Comparison of ENCODE assay signal across 15 cellular contexts in genomic region chr7:69710773-69711445, GRCh38.
A peak's percentile ranks its signal among the peaks of the same experiment; 100 is the strongest.
DNase-seq lines count a peak whose midpoint lies in the region; ATAC-seq and TF ChIP-seq lines count a peak whose summit lies in the region.
"Had no signal": no experiment of that assay in that cellular context is flagged by ENCODE, and none has a peak within 500 bp of the region (broad histone marks: within the 10 kb centered on the region; RNA-seq: fewer than 3 reads in every experiment).

No MANE protein-coding gene starts in this region.

- H3K14ac ChIP-seq in trophoblast cell (ENCODE audit: low read length): no peak overlapping the region

- H2AK5ac ChIP-seq in trophoblast cell (ENCODE audit: low read length): no peak overlapping the region

- H3K4me3 Mint-ChIP-seq in GM23338 (peak overlapping the region; percentile 32), brain (peak overlapping the region in 3 of 5 experiments; percentile 7 to 38 (median 7))
- H3K4me3 Mint-ChIP-seq: CD8-positive, alpha-beta memory T cell had no signal

- no peaks in the 10 kb centered on the region for H3K9me3 ChIP-seq in HUES64 (ENCODE audit: insufficient read depth, low read depth, low read length)
- H3K9me3 ChIP-seq in trophoblast cell (ENCODE audit: insufficient read depth, low read depth, low read length): no peaks in the 10 kb centered on the region
- H3K9me3 ChIP-seq: BLaER1, Caco-2 had no signal

- H3K23ac ChIP-seq in trophoblast cell (ENCODE audit: low read length): no peak overlapping the region

- no peaks in the 10 kb centered on the region for H3K9me3 Mint-ChIP-seq in GM23338
- H3K9me3 Mint-ChIP-seq in brain: no peaks in the 10 kb centered on the region
- H3K9me3 Mint-ChIP-seq: CD8-positive, alpha-beta memory T cell had no signal

- H3K4me1 Mint-ChIP-seq in GM23338 (peaks cover 47% of the 10 kb centered on the region), brain (peaks cover 65% of the 10 kb centered on the region)
- H3K4me1 Mint-ChIP-seq: CD8-positive, alpha-beta memory T cell had no signal

- H3K18ac ChIP-seq in trophoblast cell (ENCODE audit: low read length): no peak overlapping the region

- H3K4me2 ChIP-seq in GM23338 (peak overlapping the region; percentile 30), trophoblast cell (ENCODE audit: low read length) (no peak overlapping the region)
- H3K4me2 ChIP-seq: BLaER1 had no signal

- 27% methylated on average over 5 of the region's 5 CpGs for WGBS in HUES64
- no CpG with 5 or more reads among the region's 5 CpGs for WGBS in trophoblast cell (ENCODE audit: extremely low coverage, insufficient coverage, insufficient read length)

- H3K27ac Mint-ChIP-seq in GM23338 (peak overlapping the region; percentile 7), brain (peak overlapping the region in 2 of 5 experiments; percentile 10 to 26)
- H3K27ac Mint-ChIP-seq: CD8-positive, alpha-beta memory T cell had no signal

- peak; percentile 82 for ATAC-seq in GM23338
- no peak for ATAC-seq in HG03565 (IDR thresholded peaks at IDR 0.05; ENCODE audit: unreplicated experiment)

- peak; percentile 51 for DNase-seq in GM23338 (ENCODE audit: low spot score)
- DNase-seq in trophoblast cell: peak; percentile 54 to 86
- DNase-seq in iPS-NIHi7 (ENCODE audit: extremely low spot score): no peak
- no peak for DNase-seq in amniotic stem cell (lab: John Stamatoyannopoulos, UW)
- DNase-seq: 8988T; AML-193; Caco-2; CD8-positive, alpha-beta memory T cell; DND-41; GDM1; H7 had no signal

- no peaks in the 10 kb centered on the region for H4K20me1 ChIP-seq in GM23338 (replicated peaks; ENCODE audit: insufficient read depth)

- H3K4me3 ChIP-seq in GM23338: peak overlapping the region; percentile 2; the same call in 1 of the 2 replicates
- 0 out of 2 replicates have a peak overlapping the region, but pooled peaks have one; percentile 1 for H3K4me3 ChIP-seq in HUES64 (ENCODE audit: low read length)
- H3K4me3 ChIP-seq in trophoblast cell (ENCODE audit: low read depth, low read length): no peak overlapping the region
- H3K4me3 ChIP-seq: BLaER1 had no signal

- no peak overlapping the region for H2BK120ac ChIP-seq in trophoblast cell (ENCODE audit: insufficient read depth, low read length, poor library complexity)

- peaks cover under 1% of the 10 kb centered on the region; the same call in 1 of the 2 replicates for H3K9me2 ChIP-seq in GM23338 (ENCODE audit: insufficient read depth)

- H3K27me3 ChIP-seq in GM23338 (ENCODE audit: insufficient read depth) (no peaks in the 10 kb centered on the region), HUES64 (ENCODE audit: insufficient read depth, low read length) (no peaks in the 10 kb centered on the region), trophoblast cell (ENCODE audit: insufficient read depth, low read length) (no peaks in the 10 kb centered on the region)
- H3K27me3 ChIP-seq: BLaER1 had no signal

- no peaks in the 10 kb centered on the region for H3F3A ChIP-seq in GM23338 (replicated peaks; ENCODE audit: low read depth)

- H3K79me2 ChIP-seq in GM23338 (replicated peaks; ENCODE audit: insufficient read depth) (no peaks in the 10 kb centered on the region), trophoblast cell (ENCODE audit: control insufficient read depth, insufficient read depth, low read length, poor library complexity) (no peaks in the 10 kb centered on the region)

- no peak overlapping the region for H2BK12ac ChIP-seq in trophoblast cell (ENCODE audit: low read length)

- TF ChIP-seq CTCF in GM23338 (conservative IDR thresholded peaks at IDR 0.05; ENCODE audit: low read depth in 2 of 2) (0 out of 4 replicates have a peak, but pooled peaks of 1 of the 2 experiments have one; percentile 1), brain (conservative IDR thresholded peaks at IDR 0.05) (no peak)

- H3K27me3 Mint-ChIP-seq in GM23338 (ENCODE audit: insufficient read depth, low read depth, poor library complexity) (no peaks in the 10 kb centered on the region), brain (no peaks in the 10 kb centered on the region)

- H3K79me1 ChIP-seq in trophoblast cell (ENCODE audit: low read length): no peaks in the 10 kb centered on the region

- H3K4me1 ChIP-seq in GM23338 (ENCODE audit: insufficient read depth) (peaks cover 36% of the 10 kb centered on the region), HUES64 (ENCODE audit: insufficient read depth, low read length) (peaks cover 38% of the 10 kb centered on the region), trophoblast cell (ENCODE audit: control insufficient read depth in 1 of 2, insufficient read depth in 2 of 2, low read length in 2 of 2) (peaks cover 0 to 2% of the 10 kb centered on the region in 2 experiments)
- H3K4me1 ChIP-seq: Caco-2 had no signal

- H4K8ac ChIP-seq in trophoblast cell (ENCODE audit: low read depth, low read length): no peak overlapping the region

- H3K4ac ChIP-seq in trophoblast cell (ENCODE audit: low read depth, low read length): no peak overlapping the region

- H3K36me3 ChIP-seq in GM23338 (ENCODE audit: insufficient read depth) (no peaks in the 10 kb centered on the region), HUES64 (ENCODE audit: insufficient read depth, low read length) (no peaks in the 10 kb centered on the region), trophoblast cell (ENCODE audit: control insufficient read depth in 1 of 2, insufficient read depth in 2 of 2, low read length in 2 of 2) (no peaks in the 10 kb centered on the region)
- H3K36me3 ChIP-seq: BLaER1 had no signal

- H3K9ac ChIP-seq in HUES64 (ENCODE audit: low read depth, low read length) (no peak overlapping the region), trophoblast cell (ENCODE audit: low read length) (no peak overlapping the region)
- H3K9ac ChIP-seq: BLaER1 had no signal

- H2BK5ac ChIP-seq in trophoblast cell (ENCODE audit: low read depth, low read length, poor library complexity): no peak overlapping the region

- H3K36me3 Mint-ChIP-seq in GM23338 (ENCODE audit: low read depth) (no peaks in the 10 kb centered on the region), brain (no peaks in the 10 kb centered on the region)
- H3K36me3 Mint-ChIP-seq: CD8-positive, alpha-beta memory T cell had no signal

- no peak overlapping the region for H4K12ac ChIP-seq in trophoblast cell (ENCODE audit: low read depth, low read length)

- H3K27ac ChIP-seq in GM23338 (ENCODE audit: low read depth) (no peak overlapping the region), HUES64 (ENCODE audit: low read depth, low read length) (peak overlapping the region; percentile 22; the same call in 1 of the 2 replicates), trophoblast cell (ENCODE audit: low read depth, low read length) (no peak overlapping the region)
- H3K27ac ChIP-seq: BLaER1 had no signal

- no peak overlapping the region for H4K91ac ChIP-seq in trophoblast cell (ENCODE audit: low read depth, low read length)

- H2AFZ ChIP-seq in GM23338: no peak overlapping the region
- H2AFZ ChIP-seq in trophoblast cell (ENCODE audit: insufficient read depth, low read length, poor library complexity): no peak overlapping the region

TF ChIP-seq in GM23338, 12 proteins besides CTCF, POLR2A, EP300 and RAD21 (continues in another document):
- TF ChIP-seq POLR2AphosphoS5 (IDR thresholded peaks at IDR 0.05; ENCODE audit: low read depth) (no peak), EZH2 (IDR thresholded peaks at IDR 0.05; ENCODE audit: low read depth, unreplicated experiment) (no peak), ETS1 (IDR thresholded peaks at IDR 0.05) (no peak), REST (IDR thresholded peaks at IDR 0.05; ENCODE audit: unreplicated experiment) (no peak), NANOG (IDR thresholded peaks at IDR 0.05; ENCODE audit: borderline replicate concordance) (no peak), ZNF114 (CRISPR knock-in tag; IDR thresholded peaks at IDR 0.05) (no peak), ZNF331 (CRISPR knock-in tag; IDR thresholded peaks at IDR 0.05; ENCODE audit: low read depth) (no peak), JUNB (IDR thresholded peaks at IDR 0.05; ENCODE audit: unreplicated experiment) (no peak), CREB1 (CRISPR knock-in tag; IDR thresholded peaks at IDR 0.05; ENCODE audit: low read depth) (no peak), STAT1 (IDR thresholded peaks at IDR 0.05; ENCODE audit: unreplicated experiment) (no peak), EZH2phosphoT487 (IDR thresholded peaks at IDR 0.05; ENCODE audit: unreplicated experiment) (no peak)

Comparison
In these comparisons a context has a peak if more than half of its experiments do, and no peak if none do; other contexts are left out.
1. DNase-seq: peak in GM23338 (single experiment) and trophoblast cell (2 of 2); none in iPS-NIHi7 (single experiment) and amniotic stem cell (single experiment).